8 cellular contexts compared by ENCODE assay signal in genomic region chr2:28394331-28394877, GRCh38. TPM values are rescaled to one million over a fixed set of nuclear protein-coding genes. Genes with fewer than 3 reads are reported as not detected.
DNase-seq lines count a peak whose midpoint lies in the region; ATAC-seq and TF ChIP-seq lines count a peak whose summit lies in the region.

No MANE protein-coding gene starts in this region.

- in situ Hi-C loops in GM13976 (cut with MboI; ENCODE audit: low sequenced_read_pairs, unreplicated experiment): no loop called here

- POLR2A ChIA-PET in activated CD4-positive, alpha-beta memory T cell treated with anti-CD3 and anti-CD28 coated beads, Interleukin-2, amount 10 ng/mL, durations not matched to agents 7 days and 5 days (lab: Charles Lee): interaction anchor here (2.9 kb wide), 1 partner anchor 13 kb away, joined by 24 read pairs; no protein-coding TSS in a partner anchor
- POLR2A ChIA-PET in activated CD4-positive, alpha-beta memory T cell treated with anti-CD3 and anti-CD28 coated beads for 36 hours (lab: Charles Lee): interaction anchor here (0.7 kb wide), 1 partner anchor 52 kb away, joined by 3 read pairs; no protein-coding TSS in a partner anchor
- POLR2A ChIA-PET in activated CD8-positive, alpha-beta T cell treated with anti-CD3 and anti-CD28 coated beads, Interleukin-2, amount 10 ng/mL, durations not matched to agents 7 days and 5 days (lab: Charles Lee): no interaction called here

- H3K9me3 Mint-ChIP-seq in activated CD4-positive, alpha-beta memory T cell treated with anti-CD3 and anti-CD28 coated beads, Interleukin-2, amount 10 ng/mL, durations not matched to agents 7 days and 5 days: no peaks in the 10 kb centered on the region
- H3K9me3 Mint-ChIP-seq in activated CD4-positive, alpha-beta memory T cell treated with anti-CD3 and anti-CD28 coated beads for 36 hours: no peaks in the 10 kb centered on the region
- H3K9me3 Mint-ChIP-seq in activated CD8-positive, alpha-beta T cell treated with anti-CD3 and anti-CD28 coated beads, Interleukin-2, amount 10 ng/mL, durations not matched to agents 7 days and 5 days (ENCODE audit: insufficient read depth): no peaks in the 10 kb centered on the region

- no peak overlapping the region for H3K27ac Mint-ChIP-seq in activated CD4-positive, alpha-beta memory T cell treated with anti-CD3 and anti-CD28 coated beads, Interleukin-2, amount 10 ng/mL, durations not matched to agents 7 days and 5 days
- H3K27ac Mint-ChIP-seq in activated CD4-positive, alpha-beta memory T cell treated with anti-CD3 and anti-CD28 coated beads for 36 hours: no peak overlapping the region
- peak overlapping the region; percentile 83 for H3K27ac Mint-ChIP-seq in activated CD8-positive, alpha-beta T cell treated with anti-CD3 and anti-CD28 coated beads, Interleukin-2, amount 10 ng/mL, durations not matched to agents 7 days and 5 days

- no peak overlapping the region for H3K4me3 Mint-ChIP-seq in activated CD4-positive, alpha-beta memory T cell treated with anti-CD3 and anti-CD28 coated beads, Interleukin-2, amount 10 ng/mL, durations not matched to agents 7 days and 5 days
- no peak overlapping the region for H3K4me3 Mint-ChIP-seq in activated CD4-positive, alpha-beta memory T cell treated with anti-CD3 and anti-CD28 coated beads for 36 hours
- H3K4me3 Mint-ChIP-seq in activated CD8-positive, alpha-beta T cell treated with anti-CD3 and anti-CD28 coated beads, Interleukin-2, amount 10 ng/mL, durations not matched to agents 7 days and 5 days: no peak overlapping the region

- 2% methylated on average over 21 of the region's 21 CpGs for WGBS in right cardiac atrium

- H3K27ac ChIP-seq in right cardiac atrium (ENCODE audit: low read length) (peak overlapping the region; percentile 96), skin epidermis (peak overlapping the region; percentile 95 to 100 (median 100))

- TF ChIP-seq CTCF in GM13976 (IDR thresholded peaks at IDR 0.05; ENCODE audit: borderline replicate concordance, control extremely low read depth, extremely low read depth, insufficient read depth, missing control alignments): no peak

- CTCF ChIA-PET in activated CD4-positive, alpha-beta memory T cell treated with anti-CD3 and anti-CD28 coated beads, Interleukin-2, amount 10 ng/mL, durations not matched to agents 7 days and 5 days (lab: Charles Lee): interaction anchor here (1.0 kb wide), 1 partner anchor 14 kb away, joined by 3 read pairs; no protein-coding TSS in a partner anchor
- CTCF ChIA-PET in activated CD4-positive, alpha-beta memory T cell treated with anti-CD3 and anti-CD28 coated beads for 36 hours (lab: Charles Lee): interaction anchor here (1.0 kb wide), 2 partner anchors 640 to 691 kb away, joined by 3 to 5 read pairs; no protein-coding TSS in a partner anchor
- CTCF ChIA-PET in activated CD8-positive, alpha-beta T cell treated with anti-CD3 and anti-CD28 coated beads, Interleukin-2, amount 10 ng/mL, durations not matched to agents 7 days and 5 days (lab: Charles Lee): interaction anchor here (3.3 kb wide), 1 partner anchor 12 kb away, joined by 11 read pairs; no protein-coding TSS in a partner anchor

- no peak for ATAC-seq in activated CD8-positive, alpha-beta T cell treated with anti-CD3 and anti-CD28 coated beads, Interleukin-2, amount 10 ng/mL, durations not matched to agents 7 days and 5 days
- ATAC-seq in right cardiac atrium: no peak

- no peaks in the 10 kb centered on the region for H3K27me3 ChIP-seq in right cardiac atrium (ENCODE audit: control insufficient read depth, insufficient read depth)

- H3K4me1 Mint-ChIP-seq in activated CD4-positive, alpha-beta memory T cell treated with anti-CD3 and anti-CD28 coated beads, Interleukin-2, amount 10 ng/mL, durations not matched to agents 7 days and 5 days: peaks cover 34% of the 10 kb centered on the region
- peaks cover 32% of the 10 kb centered on the region for H3K4me1 Mint-ChIP-seq in activated CD4-positive, alpha-beta memory T cell treated with anti-CD3 and anti-CD28 coated beads for 36 hours (ENCODE audit: low read depth)
- peaks cover 22% of the 10 kb centered on the region for H3K4me1 Mint-ChIP-seq in activated CD8-positive, alpha-beta T cell treated with anti-CD3 and anti-CD28 coated beads, Interleukin-2, amount 10 ng/mL, durations not matched to agents 7 days and 5 days (ENCODE audit: low read depth)

- H3K4me3 ChIP-seq in right cardiac atrium (ENCODE audit: low read length) (peak overlapping the region; percentile 83), skin epidermis (peak overlapping the region; percentile 63 to 91 (median 81))

- intact Hi-C loops in activated CD4-positive, alpha-beta memory T cell treated with anti-CD3 and anti-CD28 coated beads for 36 hours (cut with micrococcal nuclease): loop anchor here (5.0 to 10.0 kb wide), 3 partner anchors 228 to 1753 kb away; partner anchors contain the start of gene YPEL5
- intact Hi-C loops in right cardiac atrium (cut with DNase I): loop anchor here in 3 of 4 donors (5.0 to 10.0 kb wide), 7 partner anchors 52 to 690 kb away; partner anchors contain the start of genes BABAM2 (in 2 of the 3) and RBKS (in 2 of the 3)

- peaks cover 9% of the 10 kb centered on the region for H3K36me3 Mint-ChIP-seq in activated CD4-positive, alpha-beta memory T cell treated with anti-CD3 and anti-CD28 coated beads, Interleukin-2, amount 10 ng/mL, durations not matched to agents 7 days and 5 days (ENCODE audit: low read depth)
- H3K36me3 Mint-ChIP-seq in activated CD4-positive, alpha-beta memory T cell treated with anti-CD3 and anti-CD28 coated beads for 36 hours: peaks cover 22% of the 10 kb centered on the region
- H3K36me3 Mint-ChIP-seq in activated CD8-positive, alpha-beta T cell treated with anti-CD3 and anti-CD28 coated beads, Interleukin-2, amount 10 ng/mL, durations not matched to agents 7 days and 5 days (ENCODE audit: low read depth): peaks cover 23% of the 10 kb centered on the region

- no peaks in the 10 kb centered on the region for H3K27me3 Mint-ChIP-seq in activated CD4-positive, alpha-beta memory T cell treated with anti-CD3 and anti-CD28 coated beads, Interleukin-2, amount 10 ng/mL, durations not matched to agents 7 days and 5 days
- peaks cover 2% of the 10 kb centered on the region for H3K27me3 Mint-ChIP-seq in activated CD4-positive, alpha-beta memory T cell treated with anti-CD3 and anti-CD28 coated beads for 36 hours
- H3K27me3 Mint-ChIP-seq in activated CD8-positive, alpha-beta T cell treated with anti-CD3 and anti-CD28 coated beads, Interleukin-2, amount 10 ng/mL, durations not matched to agents 7 days and 5 days (ENCODE audit: low read depth): no peaks in the 10 kb centered on the region

- H3K9me3 ChIP-seq in right cardiac atrium (ENCODE audit: control insufficient read depth, low read length): no peaks in the 10 kb centered on the region

- peak; percentile 46 for DNase-seq in activated CD4-positive, alpha-beta memory T cell treated with anti-CD3 and anti-CD28 coated beads, Interleukin-2, amount 10 ng/mL, durations not matched to agents 7 days and 5 days
- no peak for DNase-seq in activated CD4-positive, alpha-beta memory T cell treated with anti-CD3 and anti-CD28 coated beads for 36 hours
- no peak for DNase-seq in activated CD8-positive, alpha-beta T cell treated with anti-CD3 and anti-CD28 coated beads, Interleukin-2, amount 10 ng/mL, durations not matched to agents 7 days and 5 days
- DNase-seq in right cardiac atrium (peak; percentile 53 to 79 (median 73)), GM13976 (ENCODE audit: low spot score) (no peak), UCSD-AML1 (lab: John Stamatoyannopoulos, UW; ENCODE audit: unreplicated experiment) (no peak)
- DNase-seq in NK-92 treated with Interleukin-12 subunit alpha and Interleukin-12 subunit beta, amount 100 ng/mL, for 24 hours (lab: John Stamatoyannopoulos, UW): no peak

- H3K4me1 ChIP-seq in right cardiac atrium (ENCODE audit: control insufficient read depth, insufficient read depth, low read length): peaks cover 12% of the 10 kb centered on the region

RNA-seq across cellular contexts. Expression of gene FOSL2, which starts 1.7 kb away (rescaled TPM):
- 100 to 1,000 TPM in 1 of 2 experiments, 10 to 100 TPM in 1; 96.4 to 100 TPM for total RNA-seq in activated CD4-positive, alpha-beta memory T cell treated with anti-CD3 and anti-CD28 coated beads, Interleukin-2, amount 10 ng/mL, durations not matched to agents 7 days and 5 days
- 100 to 1,000 TPM; 172 to 182 TPM for total RNA-seq in activated CD4-positive, alpha-beta memory T cell treated with anti-CD3 and anti-CD28 coated beads for 36 hours
- 10 to 100 TPM; 37.3 to 40.9 TPM for total RNA-seq in activated CD8-positive, alpha-beta T cell treated with anti-CD3 and anti-CD28 coated beads, Interleukin-2, amount 10 ng/mL, durations not matched to agents 7 days and 5 days
- total RNA-seq in right cardiac atrium: 100 to 1,000 TPM in 1 of 4 donors, 10 to 100 TPM in 3; 38.9 to 128 (median 56.6) TPM
- 46.4 TPM for polyA plus RNA-seq in right cardiac atrium

Comparison
In these comparisons a context has a peak if more than half of its experiments do, and no peak if none do; other contexts are left out.
1. DNase-seq: peak in activated CD4-positive, alpha-beta memory T cell treated with anti-CD3 and anti-CD28 coated beads, Interleukin-2, amount 10 ng/mL, durations not matched to agents 7 days and 5 days (single experiment) and right cardiac atrium (3 of 3); none in activated CD4-positive, alpha-beta memory T cell treated with anti-CD3 and anti-CD28 coated beads for 36 hours (single experiment), activated CD8-positive, alpha-beta T cell treated with anti-CD3 and anti-CD28 coated beads, Interleukin-2, amount 10 ng/mL, durations not matched to agents 7 days and 5 days (single experiment), GM13976 (single experiment), UCSD-AML1 (single experiment) and NK-92 treated with Interleukin-12 subunit alpha and Interleukin-12 subunit beta, amount 100 ng/mL, for 24 hours (single experiment).